Comparison of ENCODE assay signal across 10 cellular contexts in the genomic region with DNA sequence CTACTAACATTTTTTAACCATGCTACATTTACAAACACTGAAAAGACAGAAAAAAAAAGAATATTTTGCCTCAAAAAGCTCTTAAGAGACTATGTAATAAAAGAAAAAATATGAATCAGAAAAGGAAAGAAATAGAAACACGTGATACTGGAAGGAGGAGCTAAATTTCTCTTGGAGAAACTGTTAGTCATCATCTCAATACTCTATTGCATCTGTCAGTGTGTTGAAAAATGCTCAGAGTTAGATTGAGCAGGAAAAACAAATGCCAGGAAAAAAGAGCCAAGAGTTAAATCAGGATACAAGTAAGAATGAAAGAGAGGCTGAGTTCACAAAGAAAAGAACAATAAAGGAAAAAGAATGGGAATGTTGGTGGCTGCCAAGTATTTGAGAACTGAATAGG. TPM values are rescaled to one million over a fixed set of nuclear protein-coding genes. Genes with fewer than 3 reads are reported as not detected.
A peak's percentile ranks its signal among the peaks of the same experiment; 100 is the strongest.
DNase-seq lines count a peak whose midpoint lies in the region; ATAC-seq and TF ChIP-seq lines count a peak whose summit lies in the region.
"Had no signal": no experiment of that assay in that cellular context is flagged by ENCODE, and none has a peak within 500 bp of the region (broad histone marks: within the 10 kb centered on the region; RNA-seq: fewer than 3 reads in every experiment).

No MANE protein-coding gene starts in this region.

- peak overlapping the region; percentile 60 for H3K27ac Mint-ChIP-seq in activated naive CD4-positive, alpha-beta T cell treated with anti-CD3 and anti-CD28 coated beads for 36 hours
- peak overlapping the region; percentile 3 for H3K27ac Mint-ChIP-seq in stimulated activated naive B cell treated with anti-CD40 and anti-IgM and Interleukin-4, amounts not matched to agents 10 μg/mL and 1 μg/mL and 100 μg/mL, for 72 hours

- H3K4me3 ChIP-seq in esophagus muscularis mucosa, result no peak overlapping the region
- no peak overlapping the region for H3K4me3 ChIP-seq in spleen

- no peaks in the 10 kb centered on the region for H3K27me3 Mint-ChIP-seq in activated naive CD4-positive, alpha-beta T cell treated with anti-CD3 and anti-CD28 coated beads for 36 hours (ENCODE audit: low read depth)
- H3K27me3 Mint-ChIP-seq in stimulated activated naive B cell treated with anti-CD40 and anti-IgM and Interleukin-4, amounts not matched to agents 10 μg/mL and 1 μg/mL and 100 μg/mL, for 72 hours, result no peaks in the 10 kb centered on the region

- H3K9me3 Mint-ChIP-seq in activated naive CD4-positive, alpha-beta T cell treated with anti-CD3 and anti-CD28 coated beads for 36 hours, result no peaks in the 10 kb centered on the region
- H3K9me3 Mint-ChIP-seq in stimulated activated naive B cell treated with anti-CD40 and anti-IgM and Interleukin-4, amounts not matched to agents 10 μg/mL and 1 μg/mL and 100 μg/mL, for 72 hours, result no peaks in the 10 kb centered on the region
- H3K9me3 Mint-ChIP-seq: activated naive CD4-positive, alpha-beta T cell treated with anti-CD3 and anti-CD28 coated beads, Interleukin-2, amount 50 U/mL, for 72 hours; CD14-positive monocyte had no signal

- H3K27me3 ChIP-seq in esophagus muscularis mucosa (no peaks in the 10 kb centered on the region), spleen (replicated peaks in 1 of 7) (no peaks in the 10 kb centered on the region)

- CTCF ChIA-PET in activated naive CD4-positive, alpha-beta T cell treated with anti-CD3 and anti-CD28 coated beads for 36 hours (lab: Charles Lee), result interaction anchor here (0.6 to 0.9 kb wide), 2 partner anchors 20 to 331 kb away, joined by 3 to 4 read pairs; no protein-coding TSS in a partner anchor

- TF ChIP-seq POLR2A in esophagus muscularis mucosa (IDR thresholded peaks at IDR 0.05; ENCODE audit: low read depth) (no peak), spleen (IDR thresholded peaks at IDR 0.05) (no peak)

- no peak for DNase-seq in activated naive CD4-positive, alpha-beta T cell treated with anti-CD3 and anti-CD28 coated beads for 36 hours
- no peak for DNase-seq in activated naive CD4-positive, alpha-beta T cell treated with Interleukin-2 at 50 U/mL for 16 hours
- peak; percentile 24 for DNase-seq in RPMI7951 (ENCODE audit: low read depth)
- DNase-seq in esophagus muscularis mucosa (ENCODE audit: extremely low spot score), result no peak
- DNase-seq in stimulated activated naive B cell treated with anti-CD40 and anti-IgM and Interleukin-4, amounts not matched to agents 10 μg/mL and 1 μg/mL and 100 μg/mL, for 72 hours, result no peak
- DNase-seq in spleen, result no peak
- DNase-seq in GM19238 (ENCODE audit: insufficient read length, low spot score), result no peak
- no peak for DNase-seq in NCI-H2196 (lab: John Stamatoyannopoulos, UW; ENCODE audit: unreplicated experiment)

- no peak overlapping the region for H3K4me3 Mint-ChIP-seq in activated naive CD4-positive, alpha-beta T cell treated with anti-CD3 and anti-CD28 coated beads for 36 hours
- no peak overlapping the region for H3K4me3 Mint-ChIP-seq in stimulated activated naive B cell treated with anti-CD40 and anti-IgM and Interleukin-4, amounts not matched to agents 10 μg/mL and 1 μg/mL and 100 μg/mL, for 72 hours

- H3K27ac ChIP-seq in esophagus muscularis mucosa (replicated peaks in 1 of 4) (peak overlapping the region in 3 of 4 donors; percentile 2 to 98 (median 10)), spleen (no peak overlapping the region)

- ATAC-seq in stimulated activated naive B cell treated with anti-CD40 and anti-IgM and Interleukin-4, amounts not matched to agents 10 μg/mL and 1 μg/mL and 100 μg/mL, for 72 hours (replicated peaks), result no peak
- ATAC-seq: activated naive CD4-positive, alpha-beta T cell treated with anti-CD3 and anti-CD28 coated beads, Interleukin-2, amount 50 U/mL, for 72 hours had no signal

- peaks cover 2% of the 10 kb centered on the region for H3K36me3 Mint-ChIP-seq in activated naive CD4-positive, alpha-beta T cell treated with anti-CD3 and anti-CD28 coated beads for 36 hours (ENCODE audit: low read depth)
- H3K36me3 Mint-ChIP-seq in stimulated activated naive B cell treated with anti-CD40 and anti-IgM and Interleukin-4, amounts not matched to agents 10 μg/mL and 1 μg/mL and 100 μg/mL, for 72 hours, result peaks cover 0 to 4% of the 10 kb centered on the region in 2 donors
- H3K36me3 Mint-ChIP-seq: activated naive CD4-positive, alpha-beta T cell treated with anti-CD3 and anti-CD28 coated beads, Interleukin-2, amount 50 U/mL, for 72 hours had no signal

- H3K9me3 ChIP-seq in esophagus muscularis mucosa, result no peaks in the 10 kb centered on the region
- no peaks in the 10 kb centered on the region for H3K9me3 ChIP-seq in spleen

- peaks cover 0 to 4% (median 0%) of the 10 kb centered on the region in 4 donors for H3K36me3 ChIP-seq in esophagus muscularis mucosa
- H3K36me3 ChIP-seq in spleen, result peaks cover 0 to 18% (median 0%) of the 10 kb centered on the region in 6 donors

- 7% methylated on average over 1 of the region's 1 CpG for WGBS in esophagus muscularis mucosa
- 34 to 53% (median 42%) methylated on average over 1 of the region's 1 CpG for WGBS in spleen, 5 donors

- intact Hi-C loops in activated naive CD4-positive, alpha-beta T cell treated with anti-CD3 and anti-CD28 coated beads for 36 hours (cut with micrococcal nuclease), result no loop called here
- intact Hi-C loops in esophagus muscularis mucosa (cut with DNase I), result no loop called here
- intact Hi-C loops in spleen (cut with DNase I; ENCODE audit: low total_unique reads), result loop anchor here (5.0 kb wide), 1 partner anchor 146 kb away; a partner anchor contains a TSS

- no peak for TF ChIP-seq CTCF in esophagus muscularis mucosa (IDR thresholded peaks at IDR 0.05)
- TF ChIP-seq CTCF in spleen (IDR thresholded peaks at IDR 0.05 in 8 of 11, conservative IDR thresholded peaks at IDR 0.05 in 3 of 11), result no peak

- H3K4me1 ChIP-seq in esophagus muscularis mucosa, result peaks cover 14 to 42% (median 30%) of the 10 kb centered on the region in 4 donors
- H3K4me1 ChIP-seq in spleen, result peaks cover 11 to 62% (median 27%) of the 10 kb centered on the region in 6 donors

- no peak for TF ChIP-seq EP300 in esophagus muscularis mucosa (IDR thresholded peaks at IDR 0.05)

- H3K4me1 Mint-ChIP-seq in activated naive CD4-positive, alpha-beta T cell treated with anti-CD3 and anti-CD28 coated beads for 36 hours (ENCODE audit: low read depth), result peaks cover 27% of the 10 kb centered on the region
- peaks cover 14 to 18% of the 10 kb centered on the region in 2 donors for H3K4me1 Mint-ChIP-seq in stimulated activated naive B cell treated with anti-CD40 and anti-IgM and Interleukin-4, amounts not matched to agents 10 μg/mL and 1 μg/mL and 100 μg/mL, for 72 hours

RNA-seq across cellular contexts. Expression of a gene that starts 2.6 kb away (rescaled TPM):
- 10 to 100 TPM; 15.6 to 16.7 TPM for total RNA-seq in activated naive CD4-positive, alpha-beta T cell treated with anti-CD3 and anti-CD28 coated beads for 36 hours
- total RNA-seq in RPMI7951 (2014; rRNA removed; shearing (Covaris generic)), result 22.8 and 25.9 TPM in 2 replicates
- total RNA-seq in esophagus muscularis mucosa, result 10 to 100 TPM; 15.9 to 22.8 (median 18.3) TPM
- total RNA-seq in spleen, result 10 to 100 TPM; 15.0 to 23.4 (median 19.9) TPM
- 10 to 100 TPM in 2 of 3 donors, 1 to 10 TPM in 1; 9.9 to 18.9 (median 12.7) TPM for polyA plus RNA-seq in spleen

Comparison
In these comparisons a context has a peak if more than half of its experiments do, and no peak if none do; other contexts are left out.
1. H3K27ac ChIP-seq: peak in esophagus muscularis mucosa (3 of 4); none in spleen (0 of 8).